1 cellular context compared by ENCODE assay signal in the genomic region with DNA sequence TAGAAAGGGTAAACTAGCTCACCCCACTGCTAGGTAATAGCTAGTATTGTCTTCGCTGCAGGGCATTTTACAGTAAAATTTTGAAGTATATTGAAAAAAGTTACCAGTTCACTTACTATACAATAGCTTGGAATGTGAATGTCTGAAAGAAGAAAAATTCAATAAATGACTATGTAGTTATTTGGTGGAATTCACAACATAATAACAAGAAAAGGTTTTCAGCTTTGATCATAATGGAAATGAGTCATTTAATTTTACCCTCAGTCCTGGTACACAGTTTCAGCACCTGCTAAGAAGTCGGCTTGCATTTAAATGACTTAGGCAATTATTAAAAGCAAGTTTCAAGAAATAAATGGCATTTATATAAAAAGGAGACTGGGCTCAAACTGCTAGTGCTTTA.
TF ChIP-seq lines count a peak whose summit lies in the region.

No MANE protein-coding gene starts in this region.

TF ChIP-seq in GM12878, 131 proteins besides CTCF, POLR2A, EP300 and RAD21 (continued from another document and continues in another):
- no peak for TF ChIP-seq JUND (IDR thresholded peaks at IDR 0.05; ENCODE audit: low read depth, low read length)
- TF ChIP-seq MYC (IDR thresholded peaks at IDR 0.05; ENCODE audit: insufficient read depth, insufficient read length, insufficient replicate concordance, low read length, severe bottlenecking), result no peak
- TF ChIP-seq WRNIP1 (IDR thresholded peaks at IDR 0.05; ENCODE audit: borderline replicate concordance, low read depth, low read length), result no peak
- TF ChIP-seq ZNF217 (IDR thresholded peaks at IDR 0.05), result peak; percentile 78; the same call in 1 of the 2 replicates
- TF ChIP-seq, protein P1, sequence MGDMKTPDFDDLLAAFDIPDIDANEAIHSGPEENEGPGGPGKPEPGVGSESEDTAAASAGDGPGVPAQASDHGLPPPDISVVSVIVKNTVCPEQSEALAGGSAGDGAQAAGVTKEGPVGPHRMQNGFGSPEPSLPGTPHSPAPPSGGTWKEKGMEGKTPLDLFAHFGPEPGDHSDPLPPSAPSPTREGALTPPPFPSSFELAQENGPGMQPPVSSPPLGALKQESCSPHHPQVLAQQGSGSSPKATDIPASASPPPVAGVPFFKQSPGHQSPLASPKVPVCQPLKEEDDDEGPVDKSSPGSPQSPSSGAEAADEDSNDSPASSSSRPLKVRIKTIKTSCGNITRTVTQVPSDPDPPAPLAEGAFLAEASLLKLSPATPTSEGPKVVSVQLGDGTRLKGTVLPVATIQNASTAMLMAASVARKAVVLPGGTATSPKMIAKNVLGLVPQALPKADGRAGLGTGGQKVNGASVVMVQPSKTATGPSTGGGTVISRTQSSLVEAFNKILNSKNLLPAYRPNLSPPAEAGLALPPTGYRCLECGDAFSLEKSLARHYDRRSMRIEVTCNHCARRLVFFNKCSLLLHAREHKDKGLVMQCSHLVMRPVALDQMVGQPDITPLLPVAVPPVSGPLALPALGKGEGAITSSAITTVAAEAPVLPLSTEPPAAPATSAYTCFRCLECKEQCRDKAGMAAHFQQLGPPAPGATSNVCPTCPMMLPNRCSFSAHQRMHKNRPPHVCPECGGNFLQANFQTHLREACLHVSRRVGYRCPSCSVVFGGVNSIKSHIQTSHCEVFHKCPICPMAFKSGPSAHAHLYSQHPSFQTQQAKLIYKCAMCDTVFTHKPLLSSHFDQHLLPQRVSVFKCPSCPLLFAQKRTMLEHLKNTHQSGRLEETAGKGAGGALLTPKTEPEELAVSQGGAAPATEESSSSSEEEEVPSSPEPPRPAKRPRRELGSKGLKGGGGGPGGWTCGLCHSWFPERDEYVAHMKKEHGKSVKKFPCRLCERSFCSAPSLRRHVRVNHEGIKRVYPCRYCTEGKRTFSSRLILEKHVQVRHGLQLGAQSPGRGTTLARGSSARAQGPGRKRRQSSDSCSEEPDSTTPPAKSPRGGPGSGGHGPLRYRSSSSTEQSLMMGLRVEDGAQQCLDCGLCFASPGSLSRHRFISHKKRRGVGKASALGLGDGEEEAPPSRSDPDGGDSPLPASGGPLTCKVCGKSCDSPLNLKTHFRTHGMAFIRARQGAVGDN (IDR thresholded peaks at IDR 0.05), result no peak
- no peak for TF ChIP-seq NR2C1 (IDR thresholded peaks at IDR 0.05)
- TF ChIP-seq YBX1 (IDR thresholded peaks at IDR 0.05), result no peak
- TF ChIP-seq EED (IDR thresholded peaks at IDR 0.05; ENCODE audit: low read depth), result no peak
- TF ChIP-seq ZNF24 (IDR thresholded peaks at IDR 0.05), result no peak
- TF ChIP-seq, protein P2, sequence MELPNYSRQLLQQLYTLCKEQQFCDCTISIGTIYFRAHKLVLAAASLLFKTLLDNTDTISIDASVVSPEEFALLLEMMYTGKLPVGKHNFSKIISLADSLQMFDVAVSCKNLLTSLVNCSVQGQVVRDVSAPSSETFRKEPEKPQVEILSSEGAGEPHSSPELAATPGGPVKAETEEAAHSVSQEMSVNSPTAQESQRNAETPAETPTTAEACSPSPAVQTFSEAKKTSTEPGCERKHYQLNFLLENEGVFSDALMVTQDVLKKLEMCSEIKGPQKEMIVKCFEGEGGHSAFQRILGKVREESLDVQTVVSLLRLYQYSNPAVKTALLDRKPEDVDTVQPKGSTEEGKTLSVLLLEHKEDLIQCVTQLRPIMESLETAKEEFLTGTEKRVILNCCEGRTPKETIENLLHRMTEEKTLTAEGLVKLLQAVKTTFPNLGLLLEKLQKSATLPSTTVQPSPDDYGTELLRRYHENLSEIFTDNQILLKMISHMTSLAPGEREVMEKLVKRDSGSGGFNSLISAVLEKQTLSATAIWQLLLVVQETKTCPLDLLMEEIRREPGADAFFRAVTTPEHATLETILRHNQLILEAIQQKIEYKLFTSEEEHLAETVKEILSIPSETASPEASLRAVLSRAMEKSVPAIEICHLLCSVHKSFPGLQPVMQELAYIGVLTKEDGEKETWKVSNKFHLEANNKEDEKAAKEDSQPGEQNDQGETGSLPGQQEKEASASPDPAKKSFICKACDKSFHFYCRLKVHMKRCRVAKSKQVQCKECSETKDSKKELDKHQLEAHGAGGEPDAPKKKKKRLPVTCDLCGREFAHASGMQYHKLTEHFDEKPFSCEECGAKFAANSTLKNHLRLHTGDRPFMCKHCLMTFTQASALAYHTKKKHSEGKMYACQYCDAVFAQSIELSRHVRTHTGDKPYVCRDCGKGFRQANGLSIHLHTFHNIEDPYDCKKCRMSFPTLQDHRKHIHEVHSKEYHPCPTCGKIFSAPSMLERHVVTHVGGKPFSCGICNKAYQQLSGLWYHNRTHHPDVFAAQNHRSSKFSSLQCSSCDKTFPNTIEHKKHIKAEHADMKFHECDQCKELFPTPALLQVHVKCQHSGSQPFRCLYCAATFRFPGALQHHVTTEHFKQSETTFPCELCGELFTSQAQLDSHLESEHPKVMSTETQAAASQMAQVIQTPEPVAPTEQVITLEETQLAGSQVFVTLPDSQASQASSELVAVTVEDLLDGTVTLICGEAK (IDR thresholded peaks at IDR 0.05; ENCODE audit: borderline replicate concordance), result no peak
- TF ChIP-seq SMC3 (IDR thresholded peaks at IDR 0.05; ENCODE audit: borderline replicate concordance, low read length), result no peak
- TF ChIP-seq RUNX3 (IDR thresholded peaks at IDR 0.05; ENCODE audit: low read length), result peak; percentile 43; the same call in 1 of the 2 replicates
- TF ChIP-seq, protein P3, sequence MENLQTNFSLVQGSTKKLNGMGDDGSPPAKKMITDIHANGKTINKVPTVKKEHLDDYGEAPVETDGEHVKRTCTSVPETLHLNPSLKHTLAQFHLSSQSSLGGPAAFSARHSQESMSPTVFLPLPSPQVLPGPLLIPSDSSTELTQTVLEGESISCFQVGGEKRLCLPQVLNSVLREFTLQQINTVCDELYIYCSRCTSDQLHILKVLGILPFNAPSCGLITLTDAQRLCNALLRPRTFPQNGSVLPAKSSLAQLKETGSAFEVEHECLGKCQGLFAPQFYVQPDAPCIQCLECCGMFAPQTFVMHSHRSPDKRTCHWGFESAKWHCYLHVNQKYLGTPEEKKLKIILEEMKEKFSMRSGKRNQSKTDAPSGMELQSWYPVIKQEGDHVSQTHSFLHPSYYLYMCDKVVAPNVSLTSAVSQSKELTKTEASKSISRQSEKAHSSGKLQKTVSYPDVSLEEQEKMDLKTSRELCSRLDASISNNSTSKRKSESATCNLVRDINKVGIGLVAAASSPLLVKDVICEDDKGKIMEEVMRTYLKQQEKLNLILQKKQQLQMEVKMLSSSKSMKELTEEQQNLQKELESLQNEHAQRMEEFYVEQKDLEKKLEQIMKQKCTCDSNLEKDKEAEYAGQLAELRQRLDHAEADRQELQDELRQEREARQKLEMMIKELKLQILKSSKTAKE (IDR thresholded peaks at IDR 0.05; ENCODE audit: low read depth, poor library complexity, severe bottlenecking), result no peak
- no peak for TF ChIP-seq STAT1 (conservative IDR thresholded peaks at IDR 0.05)
- TF ChIP-seq POLR2AphosphoS5 (IDR thresholded peaks at IDR 0.05; ENCODE audit: low read length), result no peak
- no peak for TF ChIP-seq CREM (IDR thresholded peaks at IDR 0.05; ENCODE audit: low read depth)
- TF ChIP-seq SPI1 (IDR thresholded peaks at IDR 0.05; ENCODE audit: borderline replicate concordance, insufficient read depth, low read depth, low read length), result no peak
- no peak for TF ChIP-seq ZZZ3 (IDR thresholded peaks at IDR 0.05; ENCODE audit: control insufficient read depth, insufficient read length, low read depth)
- peak; percentile 85 for TF ChIP-seq NFIC (IDR thresholded peaks at IDR 0.05; ENCODE audit: low read depth, low read length)
- no peak for TF ChIP-seq PAX8 (IDR thresholded peaks at IDR 0.05)
- TF ChIP-seq KAT2A (conservative IDR thresholded peaks at IDR 0.05; ENCODE audit: control insufficient read depth, low read depth, low read length), result no peak
- TF ChIP-seq, protein P4, sequence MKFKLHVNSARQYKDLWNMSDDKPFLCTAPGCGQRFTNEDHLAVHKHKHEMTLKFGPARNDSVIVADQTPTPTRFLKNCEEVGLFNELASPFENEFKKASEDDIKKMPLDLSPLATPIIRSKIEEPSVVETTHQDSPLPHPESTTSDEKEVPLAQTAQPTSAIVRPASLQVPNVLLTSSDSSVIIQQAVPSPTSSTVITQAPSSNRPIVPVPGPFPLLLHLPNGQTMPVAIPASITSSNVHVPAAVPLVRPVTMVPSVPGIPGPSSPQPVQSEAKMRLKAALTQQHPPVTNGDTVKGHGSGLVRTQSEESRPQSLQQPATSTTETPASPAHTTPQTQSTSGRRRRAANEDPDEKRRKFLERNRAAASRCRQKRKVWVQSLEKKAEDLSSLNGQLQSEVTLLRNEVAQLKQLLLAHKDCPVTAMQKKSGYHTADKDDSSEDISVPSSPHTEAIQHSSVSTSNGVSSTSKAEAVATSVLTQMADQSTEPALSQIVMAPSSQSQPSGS (IDR thresholded peaks at IDR 0.05; ENCODE audit: low read length), result no peak
- TF ChIP-seq SUPT20H (IDR thresholded peaks at IDR 0.05; ENCODE audit: borderline replicate concordance, control insufficient read depth, low read depth, low read length), result no peak
- TF ChIP-seq, protein P5, sequence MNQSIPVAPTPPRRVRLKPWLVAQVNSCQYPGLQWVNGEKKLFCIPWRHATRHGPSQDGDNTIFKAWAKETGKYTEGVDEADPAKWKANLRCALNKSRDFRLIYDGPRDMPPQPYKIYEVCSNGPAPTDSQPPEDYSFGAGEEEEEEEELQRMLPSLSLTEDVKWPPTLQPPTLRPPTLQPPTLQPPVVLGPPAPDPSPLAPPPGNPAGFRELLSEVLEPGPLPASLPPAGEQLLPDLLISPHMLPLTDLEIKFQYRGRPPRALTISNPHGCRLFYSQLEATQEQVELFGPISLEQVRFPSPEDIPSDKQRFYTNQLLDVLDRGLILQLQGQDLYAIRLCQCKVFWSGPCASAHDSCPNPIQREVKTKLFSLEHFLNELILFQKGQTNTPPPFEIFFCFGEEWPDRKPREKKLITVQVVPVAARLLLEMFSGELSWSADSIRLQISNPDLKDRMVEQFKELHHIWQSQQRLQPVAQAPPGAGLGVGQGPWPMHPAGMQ (IDR thresholded peaks at IDR 0.05; ENCODE audit: borderline replicate concordance), result no peak
- TF ChIP-seq SMARCA5 (IDR thresholded peaks at IDR 0.05), result 0 out of 2 replicates have a peak, but pooled peaks have one; percentile 19
- no peak for TF ChIP-seq SMAD5 (IDR thresholded peaks at IDR 0.05; ENCODE audit: low read depth)
- TF ChIP-seq, protein P6, sequence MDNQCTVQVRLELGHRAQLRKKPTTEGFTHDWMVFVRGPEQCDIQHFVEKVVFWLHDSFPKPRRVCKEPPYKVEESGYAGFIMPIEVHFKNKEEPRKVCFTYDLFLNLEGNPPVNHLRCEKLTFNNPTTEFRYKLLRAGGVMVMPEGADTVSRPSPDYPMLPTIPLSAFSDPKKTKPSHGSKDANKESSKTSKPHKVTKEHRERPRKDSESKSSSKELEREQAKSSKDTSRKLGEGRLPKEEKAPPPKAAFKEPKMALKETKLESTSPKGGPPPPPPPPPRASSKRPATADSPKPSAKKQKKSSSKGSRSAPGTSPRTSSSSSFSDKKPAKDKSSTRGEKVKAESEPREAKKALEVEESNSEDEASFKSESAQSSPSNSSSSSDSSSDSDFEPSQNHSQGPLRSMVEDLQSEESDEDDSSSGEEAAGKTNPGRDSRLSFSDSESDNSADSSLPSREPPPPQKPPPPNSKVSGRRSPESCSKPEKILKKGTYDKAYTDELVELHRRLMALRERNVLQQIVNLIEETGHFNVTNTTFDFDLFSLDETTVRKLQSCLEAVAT (IDR thresholded peaks at IDR 0.05), result no peak
- peak; percentile 34; the same call in 1 of the 2 replicates for TF ChIP-seq IRF4 (IDR thresholded peaks at IDR 0.05; ENCODE audit: low read depth, low read length)
- TF ChIP-seq, protein P7, sequence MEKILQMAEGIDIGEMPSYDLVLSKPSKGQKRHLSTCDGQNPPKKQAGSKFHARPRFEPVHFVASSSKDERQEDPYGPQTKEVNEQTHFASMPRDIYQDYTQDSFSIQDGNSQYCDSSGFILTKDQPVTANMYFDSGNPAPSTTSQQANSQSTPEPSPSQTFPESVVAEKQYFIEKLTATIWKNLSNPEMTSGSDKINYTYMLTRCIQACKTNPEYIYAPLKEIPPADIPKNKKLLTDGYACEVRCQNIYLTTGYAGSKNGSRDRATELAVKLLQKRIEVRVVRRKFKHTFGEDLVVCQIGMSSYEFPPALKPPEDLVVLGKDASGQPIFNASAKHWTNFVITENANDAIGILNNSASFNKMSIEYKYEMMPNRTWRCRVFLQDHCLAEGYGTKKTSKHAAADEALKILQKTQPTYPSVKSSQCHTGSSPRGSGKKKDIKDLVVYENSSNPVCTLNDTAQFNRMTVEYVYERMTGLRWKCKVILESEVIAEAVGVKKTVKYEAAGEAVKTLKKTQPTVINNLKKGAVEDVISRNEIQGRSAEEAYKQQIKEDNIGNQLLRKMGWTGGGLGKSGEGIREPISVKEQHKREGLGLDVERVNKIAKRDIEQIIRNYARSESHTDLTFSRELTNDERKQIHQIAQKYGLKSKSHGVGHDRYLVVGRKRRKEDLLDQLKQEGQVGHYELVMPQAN (conservative IDR thresholded peaks at IDR 0.05), result no peak
- TF ChIP-seq, protein P8, sequence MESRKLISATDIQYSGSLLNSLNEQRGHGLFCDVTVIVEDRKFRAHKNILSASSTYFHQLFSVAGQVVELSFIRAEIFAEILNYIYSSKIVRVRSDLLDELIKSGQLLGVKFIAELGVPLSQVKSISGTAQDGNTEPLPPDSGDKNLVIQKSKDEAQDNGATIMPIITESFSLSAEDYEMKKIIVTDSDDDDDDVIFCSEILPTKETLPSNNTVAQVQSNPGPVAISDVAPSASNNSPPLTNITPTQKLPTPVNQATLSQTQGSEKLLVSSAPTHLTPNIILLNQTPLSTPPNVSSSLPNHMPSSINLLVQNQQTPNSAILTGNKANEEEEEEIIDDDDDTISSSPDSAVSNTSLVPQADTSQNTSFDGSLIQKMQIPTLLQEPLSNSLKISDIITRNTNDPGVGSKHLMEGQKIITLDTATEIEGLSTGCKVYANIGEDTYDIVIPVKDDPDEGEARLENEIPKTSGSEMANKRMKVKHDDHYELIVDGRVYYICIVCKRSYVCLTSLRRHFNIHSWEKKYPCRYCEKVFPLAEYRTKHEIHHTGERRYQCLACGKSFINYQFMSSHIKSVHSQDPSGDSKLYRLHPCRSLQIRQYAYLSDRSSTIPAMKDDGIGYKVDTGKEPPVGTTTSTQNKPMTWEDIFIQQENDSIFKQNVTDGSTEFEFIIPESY (IDR thresholded peaks at IDR 0.05), result no peak
- no peak for TF ChIP-seq ZNF384 (IDR thresholded peaks at IDR 0.05; ENCODE audit: borderline replicate concordance, low read depth, low read length)
- no peak for TF ChIP-seq KDM1A (IDR thresholded peaks at IDR 0.05; ENCODE audit: borderline replicate concordance)
- TF ChIP-seq, protein P9, sequence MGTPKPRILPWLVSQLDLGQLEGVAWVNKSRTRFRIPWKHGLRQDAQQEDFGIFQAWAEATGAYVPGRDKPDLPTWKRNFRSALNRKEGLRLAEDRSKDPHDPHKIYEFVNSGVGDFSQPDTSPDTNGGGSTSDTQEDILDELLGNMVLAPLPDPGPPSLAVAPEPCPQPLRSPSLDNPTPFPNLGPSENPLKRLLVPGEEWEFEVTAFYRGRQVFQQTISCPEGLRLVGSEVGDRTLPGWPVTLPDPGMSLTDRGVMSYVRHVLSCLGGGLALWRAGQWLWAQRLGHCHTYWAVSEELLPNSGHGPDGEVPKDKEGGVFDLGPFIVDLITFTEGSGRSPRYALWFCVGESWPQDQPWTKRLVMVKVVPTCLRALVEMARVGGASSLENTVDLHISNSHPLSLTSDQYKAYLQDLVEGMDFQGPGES (IDR thresholded peaks at IDR 0.05), result no peak
- no peak for TF ChIP-seq STAT3 (IDR thresholded peaks at IDR 0.05; ENCODE audit: low read depth, low read length)
- TF ChIP-seq MTA3 (IDR thresholded peaks at IDR 0.05; ENCODE audit: borderline replicate concordance, low read length), result no peak
- no peak for TF ChIP-seq RBBP5 (conservative IDR thresholded peaks at IDR 0.05)
- peak; percentile 76 for TF ChIP-seq DPF2 (IDR thresholded peaks at IDR 0.05)
- TF ChIP-seq MTA2 (IDR thresholded peaks at IDR 0.05; ENCODE audit: low read depth), result peak; percentile 79
- no peak for TF ChIP-seq CREB1 (IDR thresholded peaks at IDR 0.05; ENCODE audit: low read depth)
- no peak for TF ChIP-seq MEF2A (IDR thresholded peaks at IDR 0.05; ENCODE audit: insufficient read depth, low read depth, low read length)
